In the genomic region with DNA sequence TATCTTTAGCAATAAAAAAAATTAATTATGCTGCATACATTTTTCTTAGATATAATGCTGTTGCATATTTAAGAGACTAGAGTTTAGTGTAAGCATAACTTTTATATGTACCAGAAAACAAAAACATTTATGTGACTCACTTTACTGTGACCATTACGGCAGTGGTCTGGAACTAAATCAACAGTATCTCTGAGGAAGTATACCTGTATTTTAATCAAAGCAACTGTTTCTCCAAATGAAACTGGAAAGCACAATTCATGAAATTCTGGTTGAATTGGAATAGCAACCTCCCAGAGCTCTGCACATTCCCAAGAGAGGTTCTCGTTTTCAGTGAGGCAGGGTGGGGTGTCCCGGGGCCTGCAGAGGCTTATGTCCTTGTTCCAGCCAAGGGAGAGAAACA, we compare ENCODE assay signal across 18 cellular contexts.
"Had no signal": no experiment of that assay in that cellular context is flagged by ENCODE, and none has a peak within 500 bp of the region (broad histone marks: within the 10 kb centered on the region; RNA-seq: fewer than 3 reads in every experiment).

No MANE protein-coding gene starts in this region.

- H3K79me2 ChIP-seq: hepatocyte, parathyroid adenoma had no signal

- H3K4me3 ChIP-seq: hepatocyte, lung, prostate gland, right lobe of liver, tibial artery, upper lobe of left lung, uterus had no signal

- H3K9ac ChIP-seq: parathyroid adenoma had no signal

- DNase-seq: effector CD4-positive, alpha-beta T cell; head of caudate nucleus; kidney; left ventricle myocardium superior; midbrain; occipital lobe; retina; right lobe of liver; stimulated activated CD4-positive, alpha-beta T cell treated with anti-CD3 and anti-CD28 coated beads, Interleukin-4, amount 100 ng/mL, for 1 hour; stimulated activated CD8-positive, alpha-beta memory T cell treated with anti-CD3 and anti-CD28 coated beads, Interleukin-4, amount 100 ng/mL, for 48 hours; tibial artery; upper lobe of left lung; uterus had no signal

- H3K36me3 ChIP-seq: prostate gland, right lobe of liver, tibial artery, upper lobe of left lung, uterus had no signal

- H3K27me3 ChIP-seq: foreskin keratinocyte, hepatocyte, right lobe of liver, tibial artery, upper lobe of left lung, uterus had no signal

- H3K9me3 ChIP-seq: prostate gland, right lobe of liver, tibial artery, upper lobe of left lung, uterus had no signal

- H3K4me2 ChIP-seq: hepatocyte had no signal

- H3K4me1 ChIP-seq: parathyroid adenoma, prostate gland, right lobe of liver, tibial artery, upper lobe of left lung, uterus had no signal

- H3K27ac ChIP-seq: foreskin keratinocyte, hepatocyte, parathyroid adenoma, prostate gland, right lobe of liver, tibial artery, upper lobe of left lung, uterus had no signal

- H2AFZ ChIP-seq: hepatocyte, parathyroid adenoma had no signal
